9 cellular contexts compared by ENCODE assay signal in the genomic region with DNA sequence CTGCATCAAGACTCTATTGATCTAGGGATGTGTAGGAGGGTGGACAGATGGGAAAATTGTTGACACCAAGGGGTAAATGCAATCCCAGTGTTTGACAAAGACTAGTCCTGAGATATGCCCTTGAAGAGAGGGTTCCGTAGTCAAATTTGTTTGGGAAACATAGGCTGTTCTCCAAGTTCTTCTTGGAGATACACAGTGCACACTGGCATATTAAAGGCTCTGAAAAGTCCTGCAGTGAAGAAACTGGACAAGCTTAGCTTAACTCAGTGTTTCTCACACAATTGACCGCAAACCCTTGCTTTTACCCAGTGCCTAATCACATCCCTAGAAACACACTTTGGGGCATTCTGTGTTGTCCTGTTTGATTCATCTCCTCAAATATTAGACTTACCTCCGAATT. TPM values are rescaled to one million over a fixed set of nuclear protein-coding genes. Genes with fewer than 3 reads are reported as not detected.
"Had no signal": no experiment of that assay in that cellular context is flagged by ENCODE, and none has a peak within 500 bp of the region (broad histone marks: within the 10 kb centered on the region; RNA-seq: fewer than 3 reads in every experiment).

No MANE protein-coding gene starts in this region.

- H3K4me3 ChIP-seq: GM12878 had no signal

- DNase-seq: GDM1, GF-D8 had no signal

- ATAC-seq: GM12878 had no signal

- FAIRE-seq: G401.6, GM12878, GM12891, GM12892, GM18507, GM19239 had no signal

RNA-seq across cellular contexts. Expression of a gene that starts 10.8 kb away (rescaled TPM):
- total RNA-seq: G401, GM12878 had no signal
- polyA plus RNA-seq: GM12878 had no signal

RNA-seq across cellular contexts. Expression of a gene that starts 41.3 kb away (rescaled TPM):
- total RNA-seq: G401, GM12878 had no signal
- polyA plus RNA-seq: GM12878 had no signal

RNA-seq across cellular contexts. Expression of a gene that starts 45.2 kb away (rescaled TPM):
- total RNA-seq: G401, GM12878 had no signal
- polyA plus RNA-seq: GM12878 had no signal
